ENCODE assay signal across 18 cellular contexts in genomic region chr19:16022251-16022650, GRCh38. TPM values are rescaled to one million over a fixed set of nuclear protein-coding genes. Genes with fewer than 3 reads are reported as not detected.
DNase-seq lines count a peak whose midpoint lies in the region; ATAC-seq and TF ChIP-seq lines count a peak whose summit lies in the region.
"Had no signal": no experiment of that assay in that cellular context is flagged by ENCODE, and none has a peak within 500 bp of the region (broad histone marks: within the 10 kb centered on the region; RNA-seq: fewer than 3 reads in every experiment).

No MANE protein-coding gene starts in this region.

- in situ Hi-C loops in KBM-7 (cut with MboI; ENCODE audit: low pct_unique_long_range_greater_than_20kb, low sequenced_read_pairs), result no loop called here

- no peaks in the 10 kb centered on the region for H3K79me2 ChIP-seq in osteoblast (ENCODE audit: insufficient read depth, low read length)

- no peaks in the 10 kb centered on the region for H3K79me1 ChIP-seq in mesenchymal stem cell (replicated peaks; ENCODE audit: low read length, poor library complexity, severe bottlenecking)

- no peak for TF ChIP-seq POLR2A in GM18505 (IDR thresholded peaks at IDR 0.05; ENCODE audit: borderline replicate concordance, extremely low read depth, insufficient read depth, insufficient read length)

- no peaks in the 10 kb centered on the region for H3K36me3 Mint-ChIP-seq in endodermal cell (ENCODE audit: low read depth)

- peak; percentile 45 for DNase-seq in activated effector memory CD4-positive, alpha-beta T cell treated with anti-CD3 and anti-CD28 coated beads, Interleukin-2, amount 50 U/mL, for 16 hours
- DNase-seq in activated effector memory CD4-positive, alpha-beta T cell treated with Interleukin-2 at 50 U/mL for 16 hours, result no peak
- DNase-seq in endodermal cell (peak; percentile 34), osteoblast (ENCODE audit: insufficient read length, low spot score, missing footprints) (peak; percentile 77), mesenchymal stem cell (no peak), KBM-7 (no peak)
- DNase-seq: AML-193, DMS153, DMS79, GDM1 had no signal

- H3K9me3 ChIP-seq in endodermal cell (ENCODE audit: control insufficient read depth, low read length) (no peaks in the 10 kb centered on the region), osteoblast (ENCODE audit: low read depth, low read length) (no peaks in the 10 kb centered on the region), mesenchymal stem cell (ENCODE audit: control insufficient read depth, low read length) (no peaks in the 10 kb centered on the region)
- H3K9me3 ChIP-seq: A549, Caco-2, HAP-1 had no signal

- WGBS in endodermal cell (ENCODE audit: insufficient coverage in 1 of 2, insufficient read length in 1 of 2), 2 experiments, result 60 to 100% methylated on average over 2 to 8 of the region's 8 CpGs
- 60% methylated on average over 8 of the region's 8 CpGs for WGBS in mesenchymal stem cell

- H3K27ac Mint-ChIP-seq in endodermal cell, result no peak overlapping the region
- H3K27ac Mint-ChIP-seq: CD4-positive, alpha-beta T cell had no signal

- no peak overlapping the region for H2BK12ac ChIP-seq in mesenchymal stem cell (ENCODE audit: low read length in 2 of 2)

- H2AK5ac ChIP-seq in mesenchymal stem cell (ENCODE audit: low read length, severe bottlenecking), result no peak overlapping the region

- H3K4me1 Mint-ChIP-seq in endodermal cell, result no peaks in the 10 kb centered on the region

- H4K8ac ChIP-seq in mesenchymal stem cell (ENCODE audit: low read length), result no peak overlapping the region

- no peak overlapping the region for H3K18ac ChIP-seq in mesenchymal stem cell (ENCODE audit: low read depth in 1 of 2, low read length in 2 of 2)

- TF ChIP-seq CTCF in endodermal cell (conservative IDR thresholded peaks at IDR 0.05) (no peak), osteoblast (IDR thresholded peaks at IDR 0.05; ENCODE audit: extremely low read depth, low read depth, low read length) (no peak)

- H3K36me3 ChIP-seq in endodermal cell (ENCODE audit: control insufficient read depth, insufficient read depth, low read length) (no peaks in the 10 kb centered on the region), osteoblast (ENCODE audit: insufficient read depth, low read length) (no peaks in the 10 kb centered on the region), mesenchymal stem cell (ENCODE audit: control insufficient read depth in 1 of 2, insufficient read depth in 2 of 2, low read depth in 1 of 2, low read length in 2 of 2) (no peaks in the 10 kb centered on the region)
- H3K36me3 ChIP-seq: HAP-1 had no signal

- H2AFZ ChIP-seq in osteoblast (ENCODE audit: low read length) (no peak overlapping the region), mesenchymal stem cell (ENCODE audit: low read depth, low read length) (no peak overlapping the region)

- H3K9ac ChIP-seq in endodermal cell (ENCODE audit: extremely low read depth, low read length, poor library complexity, severe bottlenecking), result no peak overlapping the region
- no peak overlapping the region for H3K9ac ChIP-seq in mesenchymal stem cell (ENCODE audit: low read length)

- H3K4me3 ChIP-seq in endodermal cell (ENCODE audit: low read length) (no peak overlapping the region), osteoblast (ENCODE audit: insufficient read depth, low read length) (no peak overlapping the region), mesenchymal stem cell (ENCODE audit: insufficient read depth in 1 of 2, low read depth in 1 of 2, low read length in 2 of 2) (no peak overlapping the region)
- H3K4me3 ChIP-seq: A549, HAP-1 had no signal

- H3K4me3 Mint-ChIP-seq in endodermal cell, result no peak overlapping the region
- H3K4me3 Mint-ChIP-seq: CD4-positive, alpha-beta T cell had no signal

- H2BK15ac ChIP-seq in mesenchymal stem cell (ENCODE audit: low read depth, poor library complexity, severe bottlenecking), result no peak overlapping the region

- no peak overlapping the region for H4K91ac ChIP-seq in mesenchymal stem cell (ENCODE audit: low read length)

- H3K27ac ChIP-seq in endodermal cell (ENCODE audit: low read depth, low read length) (no peak overlapping the region), osteoblast (ENCODE audit: low read depth, low read length) (no peak overlapping the region), mesenchymal stem cell (ENCODE audit: low read length, poor library complexity, severe bottlenecking) (no peak overlapping the region)
- H3K27ac ChIP-seq: 22Rv1, A549, C4-2B had no signal

- H3K4me1 ChIP-seq in endodermal cell (ENCODE audit: control insufficient read depth, insufficient read depth, low read length) (no peaks in the 10 kb centered on the region), osteoblast (ENCODE audit: insufficient read depth, low read length) (no peaks in the 10 kb centered on the region), mesenchymal stem cell (ENCODE audit: control insufficient read depth, insufficient read depth, low read depth, low read length) (peaks cover 5% of the 10 kb centered on the region)
- H3K4me1 ChIP-seq: A549, Caco-2, HAP-1 had no signal

- no peak overlapping the region for H3K4ac ChIP-seq in mesenchymal stem cell (ENCODE audit: low read depth in 1 of 2, low read length in 2 of 2)

- H3K4me2 ChIP-seq in osteoblast (ENCODE audit: insufficient read depth, low read length) (no peak overlapping the region), mesenchymal stem cell (ENCODE audit: low read length, poor library complexity, severe bottlenecking) (no peak overlapping the region)
- H3K4me2 ChIP-seq: A549 had no signal

- H3K23ac ChIP-seq in mesenchymal stem cell (ENCODE audit: low read length in 2 of 2), result no peak overlapping the region

- H4K20me1 ChIP-seq in osteoblast (ENCODE audit: insufficient read depth, low read length), result no peaks in the 10 kb centered on the region

- no peaks in the 10 kb centered on the region for H3K27me3 Mint-ChIP-seq in endodermal cell (ENCODE audit: insufficient read depth)
- H3K27me3 Mint-ChIP-seq: CD4-positive, alpha-beta T cell had no signal

- no peak overlapping the region for H3K14ac ChIP-seq in mesenchymal stem cell (ENCODE audit: low read length in 2 of 2)

- ATAC-seq in GM18505 (IDR thresholded peaks at IDR 0.05; ENCODE audit: unreplicated experiment), result no peak
- ATAC-seq: A549, HepG2 had no signal

- H3K9me3 Mint-ChIP-seq in endodermal cell, result peaks cover 83% of the 10 kb centered on the region
- H3K9me3 Mint-ChIP-seq: CD4-positive, alpha-beta T cell had no signal

- H3K27me3 ChIP-seq in endodermal cell (ENCODE audit: control insufficient read depth, insufficient read depth, low read length, poor library complexity, severe bottlenecking) (no peaks in the 10 kb centered on the region), osteoblast (ENCODE audit: insufficient read depth, low read length) (no peaks in the 10 kb centered on the region), mesenchymal stem cell (ENCODE audit: control insufficient read depth in 1 of 2, insufficient read depth in 1 of 2, low read length in 2 of 2) (no peaks in the 10 kb centered on the region)

- no peak overlapping the region for H2BK120ac ChIP-seq in mesenchymal stem cell (ENCODE audit: low read depth, low read length)

- no peak overlapping the region for H2BK5ac ChIP-seq in mesenchymal stem cell (ENCODE audit: low read depth, low read length, poor library complexity, severe bottlenecking)

RNA-seq across cellular contexts. Expression of gene TPM4, which starts 54.0 kb away (rescaled TPM):
- total RNA-seq in endodermal cell (100 to 1,000 TPM; 387 to 437 TPM), osteoblast (1,233 and 1,325 TPM in 2 replicates)
- 485 TPM for polyA plus RNA-seq in endodermal cell (2013, experiment 1 of 2)
- polyA plus RNA-seq in endodermal cell (2013, experiment 2 of 2), result 534 TPM
- 881 TPM for polyA plus RNA-seq in mesenchymal stem cell (2013, experiment 1 of 2)
- polyA plus RNA-seq in mesenchymal stem cell (2013, experiment 2 of 2), result 886 TPM

Comparison
In these comparisons a context has a peak if more than half of its experiments do, and no peak if none do; other contexts are left out.
1. DNase-seq: peak in activated effector memory CD4-positive, alpha-beta T cell treated with anti-CD3 and anti-CD28 coated beads, Interleukin-2, amount 50 U/mL, for 16 hours (single experiment), endodermal cell (single experiment) and osteoblast (single experiment); none in activated effector memory CD4-positive, alpha-beta T cell treated with Interleukin-2 at 50 U/mL for 16 hours (single experiment), mesenchymal stem cell (single experiment) and KBM-7 (single experiment).